ENCODE assay signal across 16 cellular contexts in the genomic region with DNA sequence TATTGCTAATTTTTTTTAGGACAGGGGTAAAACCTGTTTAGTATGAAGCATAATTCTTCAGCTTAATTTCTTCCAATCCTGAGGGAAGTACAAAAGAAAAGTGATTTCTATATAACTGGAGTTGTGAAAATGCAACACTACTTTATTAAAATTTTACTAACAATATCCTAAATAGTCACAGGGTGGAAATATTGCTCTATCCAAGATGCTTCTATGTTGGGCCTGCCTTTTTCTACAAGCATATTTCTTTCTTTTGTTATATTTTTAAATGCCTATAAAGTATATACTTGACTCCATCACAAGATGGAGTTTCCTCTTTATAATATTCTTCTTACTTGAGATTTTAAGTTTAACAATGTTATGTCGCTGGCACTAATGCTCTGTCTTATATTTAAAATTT. TPM values are rescaled to one million over a fixed set of nuclear protein-coding genes. Genes with fewer than 3 reads are reported as not detected.
DNase-seq lines count a peak whose midpoint lies in the region; ATAC-seq, FAIRE-seq and TF ChIP-seq lines count a peak whose summit lies in the region.
"Had no signal": no experiment of that assay in that cellular context is flagged by ENCODE, and none has a peak within 500 bp of the region (broad histone marks: within the 10 kb centered on the region; RNA-seq: fewer than 3 reads in every experiment).

No MANE protein-coding gene starts in this region.

- no peak for TF ChIP-seq POLR2A in K562 (conservative IDR thresholded peaks at IDR 0.05)

- TF ChIP-seq RAD21 in K562 (CRISPR knock-in tag; conservative IDR thresholded peaks at IDR 0.05 in 1 of 2, IDR thresholded peaks at IDR 0.05 in 1 of 2): peak; percentile 12 to 28; a peak in 2 of 4 replicates

- BruUV-seq in K562 (replicated peaks; lab: Mats Ljungman, UMichigan): no TSS peak

- no peaks in the 10 kb centered on the region for H4K20me1 ChIP-seq in K562 (replicated peaks; ENCODE audit: control insufficient read depth, insufficient read depth, low read length)

- peak; percentile 3 for DNase-seq in AG10803 (ENCODE audit: low read depth)
- DNase-seq in D721Med (ENCODE audit: insufficient read length, low spot score): no peak
- no peak for DNase-seq in K562 (ENCODE audit: extremely low read depth in 1 of 4, low spot score in 3 of 4)
- peak; percentile 39 for DNase-seq in fibroblast of the aortic adventitia (ENCODE audit: low read depth)
- DNase-seq in NCI-H446 (lab: John Stamatoyannopoulos, UW): no peak
- no peak for DNase-seq in NOMO-1 treated with dmso at 0.1 percent for 144 hours (lab: John Stamatoyannopoulos, UW; ENCODE audit: unreplicated experiment)
- DNase-seq: C1 segment of cervical spinal cord, GDM1, NCI-H1417 treated with DMSO at 0.1 percent for 48 hours, NCI-H187 treated with DMSO at 0.1 percent for 48 hours, NCI-H226, NCI-H524 treated with DMSO at 0.1 percent for 48 hours, SJCRH30 had no signal

- 0 out of 3 replicates have a peak, but pooled peaks cover 3% of the 10 kb centered on the region for H3K79me2 ChIP-seq in K562 (ENCODE audit: control insufficient read depth, insufficient read depth, low read length)

- H2AFZ ChIP-seq in K562 (ENCODE audit: low read depth, low read length): no peak overlapping the region
- H2AFZ ChIP-seq: GM23338 had no signal

- CTCF ChIA-PET in K562 (lab: Yijun Ruan, JAX; ENCODE audit: low intra/inter-chr PET ratio): interaction anchor here (2.1 to 2.2 kb wide), 2 partner anchors 219 to 382 kb away, joined by 10 to 16 read pairs; no protein-coding TSS in a partner anchor

- 96% methylated on average over 1 of the region's 1 CpG for WGBS in K562 (ENCODE audit: insufficient coverage, low coverage, missing lambda C conversion rate)

- POLR2A ChIA-PET in K562 (lab: Yijun Ruan, JAX): interaction anchor here (1.3 kb wide), 1 partner anchor 11 kb away, joined by 3 read pairs; no protein-coding TSS in a partner anchor

- no peaks in the 10 kb centered on the region for H3K9me3 ChIP-seq in K562 (replicated peaks; ENCODE audit: control insufficient read depth, insufficient read depth, low read depth, low read length)
- H3K9me3 ChIP-seq: SJCRH30 had no signal

- in situ Hi-C loops in K562 (cut with MboI): loop anchor here (5.0 kb wide), 2 partner anchors 229 to 384 kb away; no protein-coding TSS in a partner anchor

- no peaks in the 10 kb centered on the region for H3K4me1 ChIP-seq in K562 (replicated peaks in 1 of 2; ENCODE audit: control insufficient read depth in 2 of 2, insufficient read depth in 2 of 2, low read length in 2 of 2)
- H3K4me1 ChIP-seq: SJCRH30 had no signal

- TF ChIP-seq CTCF in AG10803 (conservative IDR thresholded peaks at IDR 0.05; ENCODE audit: low read length) (peak; percentile 10; the same call in 1 of the 2 replicates), D721Med (IDR thresholded peaks at IDR 0.05; ENCODE audit: insufficient read depth, missing control alignments) (no peak), K562 (IDR thresholded peaks at IDR 0.05 in 2 of 3, conservative IDR thresholded peaks at IDR 0.05 in 1 of 3; ENCODE audit: insufficient read depth in 2 of 3, low read depth in 1 of 3, low read length in 3 of 3) (0 out of 6 replicates have a peak, but pooled peaks of 1 of the 3 experiments have one; percentile 11), fibroblast of the aortic adventitia (IDR thresholded peaks at IDR 0.05; ENCODE audit: insufficient read depth, low read length) (no peak)

- intact Hi-C loops in K562 (cut with micrococcal nuclease): loop anchor here (10.0 kb wide), 1 partner anchor 81 kb away; no protein-coding TSS in a partner anchor

- no peak for ATAC-seq in K562
- no peak for ATAC-seq in HG03571 (IDR thresholded peaks at IDR 0.05; ENCODE audit: unreplicated experiment)
- ATAC-seq: GM23338 had no signal

- peak; percentile 84 for FAIRE-seq in D721Med (lab: Jason Lieb, UNC)
- no peak for FAIRE-seq in K562 (lab: Jason Lieb, UNC)

- peaks cover 92% of the 10 kb centered on the region for H3K36me3 ChIP-seq in K562 (ENCODE audit: control insufficient read depth, insufficient read depth, low read length)

- no peaks in the 10 kb centered on the region for H3K9me1 ChIP-seq in K562 (ENCODE audit: control insufficient read depth, insufficient read depth, low read length)

- no peak for TF ChIP-seq EP300 in K562 (IDR thresholded peaks at IDR 0.05; ENCODE audit: low read length)

- no peaks in the 10 kb centered on the region for H3K27me3 ChIP-seq in K562 (ENCODE audit: control insufficient read depth in 2 of 2, insufficient read depth in 2 of 2, low read length in 2 of 2)
- H3K27me3 ChIP-seq: SJCRH30 had no signal

- H3K27ac ChIP-seq in K562 (ENCODE audit: extremely low read depth, low read depth, low read length): no peak overlapping the region
- H3K27ac ChIP-seq: KMS-11, SJCRH30 had no signal

- H3K9ac ChIP-seq in K562 (ENCODE audit: insufficient read depth in 1 of 2, low read depth in 2 of 2, low read length in 2 of 2): no peak overlapping the region
- H3K9ac ChIP-seq: KMS-11 had no signal

- H3K4me3 ChIP-seq in AG10803 (ENCODE audit: low read length) (no peak overlapping the region), K562 (no peak overlapping the region), fibroblast of the aortic adventitia (ENCODE audit: low read depth, low read length) (no peak overlapping the region)
- H3K4me3 ChIP-seq: GM23338, SJCRH30 had no signal

- H3K4me2 ChIP-seq in K562 (ENCODE audit: insufficient read depth, low read length): no peak overlapping the region
- H3K4me2 ChIP-seq: GM23338, KMS-11 had no signal

TF ChIP-seq in K562, 482 proteins besides CTCF, POLR2A, EP300 and RAD21 (continues in another document):
- TF ChIP-seq, protein P1, sequence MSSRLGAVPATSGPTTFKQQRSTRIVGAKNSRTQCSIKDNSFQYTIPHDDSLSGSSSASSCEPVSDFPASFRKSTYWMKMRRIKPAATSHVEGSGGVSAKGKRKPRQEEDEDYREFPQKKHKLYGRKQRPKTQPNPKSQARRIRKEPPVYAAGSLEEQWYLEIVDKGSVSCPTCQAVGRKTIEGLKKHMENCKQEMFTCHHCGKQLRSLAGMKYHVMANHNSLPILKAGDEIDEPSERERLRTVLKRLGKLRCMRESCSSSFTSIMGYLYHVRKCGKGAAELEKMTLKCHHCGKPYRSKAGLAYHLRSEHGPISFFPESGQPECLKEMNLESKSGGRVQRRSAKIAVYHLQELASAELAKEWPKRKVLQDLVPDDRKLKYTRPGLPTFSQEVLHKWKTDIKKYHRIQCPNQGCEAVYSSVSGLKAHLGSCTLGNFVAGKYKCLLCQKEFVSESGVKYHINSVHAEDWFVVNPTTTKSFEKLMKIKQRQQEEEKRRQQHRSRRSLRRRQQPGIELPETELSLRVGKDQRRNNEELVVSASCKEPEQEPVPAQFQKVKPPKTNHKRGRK (tag; IDR thresholded peaks at IDR 0.05): 0 out of 2 replicates have a peak, but pooled peaks have one; percentile 26
- TF ChIP-seq ZNF431 (CRISPR knock-in tag; IDR thresholded peaks at IDR 0.05): no peak
- TF ChIP-seq SMARCC2 (IDR thresholded peaks at IDR 0.05; ENCODE audit: low read depth): no peak
- no peak for TF ChIP-seq BACH1 (tag; IDR thresholded peaks at IDR 0.05)
- no peak for TF ChIP-seq HSF4 (CRISPR knock-in tag; IDR thresholded peaks at IDR 0.05; ENCODE audit: borderline replicate concordance)
- TF ChIP-seq HNRNPL (IDR thresholded peaks at IDR 0.05; ENCODE audit: low read depth, low read length): no peak
- TF ChIP-seq ZNF707 (CRISPR knock-in tag; conservative IDR thresholded peaks at IDR 0.05): no peak

RNA-seq across cellular contexts. Expression of a gene that starts 37.9 kb away (rescaled TPM):
- total RNA-seq in K562 (2011; cell fraction: chromatin; rRNA removed; ENCODE audit: low replicate concordance): 43.6 and 104 TPM in 2 replicates
- total RNA-seq in K562 (2011; cell fraction: nucleolus; rRNA removed): 28.5 and 36.7 TPM in 2 replicates
- total RNA-seq in K562 (2011; cell fraction: nucleoplasm; rRNA removed): 41.9 and 52.9 TPM in 2 replicates
- 49.1 and 57.4 TPM in 2 replicates for total RNA-seq in K562 (2014; rRNA removed)
- 63.2 and 71.8 TPM in 2 replicates for total RNA-seq in K562 (2014; rRNA removed; fragmentation: Illumina TruSeq; extraction: Trizol)
- 49.2 and 57.7 TPM in 2 replicates for total RNA-seq in K562 (2015; rRNA removed; fragmentation: Illumina TruSeq; extraction: Trizol)
- total RNA-seq in K562 (2021): 64.3 and 74.4 TPM in 2 replicates
- 66.2 and 86.2 TPM in 2 replicates for polyA plus RNA-seq in K562 (2011; rRNA removed)
- polyA plus RNA-seq in K562 (2011; cell fraction: cytosol; rRNA removed): 53.2 and 54.9 TPM in 2 replicates
- polyA plus RNA-seq in K562 (2011; cell fraction: nucleus; rRNA removed): 96.4 and 104 TPM in 2 replicates
- polyA plus RNA-seq in K562 (2012): 42.5 and 55.4 TPM in 2 replicates
- polyA plus RNA-seq in K562 (2014; fragmentation: Illumina TruSeq; extraction: Trizol): 70.5 and 81.0 TPM in 2 replicates
- 10 to 100 TPM; 38.3 to 66.7 TPM for polyA plus RNA-seq in K562 (2014; fragmentation: Nextera tagmentation; extraction: Ambion mirVana)
- 42.9 and 48.6 TPM in 2 replicates for polyA plus RNA-seq in K562 (2014; rRNA removed)
- polyA minus RNA-seq in K562 (2011; rRNA and poly(A)+ RNA removed): 116 and 121 TPM in 2 replicates
- 30.4 and 53.4 TPM in 2 replicates for polyA minus RNA-seq in K562 (2011; cell fraction: cytosol; rRNA and poly(A)+ RNA removed)
- polyA minus RNA-seq in K562 (2011; cell fraction: nucleus; rRNA and poly(A)+ RNA removed): 49.1 and 71.4 TPM in 2 replicates
- total RNA-seq in fibroblast of the aortic adventitia (ENCODE audit: low replicate concordance): 1.5 and 47.7 TPM in 2 replicates

RNA-seq across cellular contexts. Expression of a gene that starts 38.1 kb away (rescaled TPM):
- total RNA-seq in K562 (2011; cell fraction: chromatin; rRNA removed; ENCODE audit: low replicate concordance): 77.2 and 123 TPM in 2 replicates
- total RNA-seq in K562 (2011; cell fraction: nucleolus; rRNA removed): 32.5 and 36.2 TPM in 2 replicates
- total RNA-seq in K562 (2011; cell fraction: nucleoplasm; rRNA removed): 45.5 and 66.6 TPM in 2 replicates
- total RNA-seq in K562 (2014; rRNA removed): 27.3 and 33.8 TPM in 2 replicates
- total RNA-seq in K562 (2014; rRNA removed; fragmentation: Illumina TruSeq; extraction: Trizol): 41.8 and 45.2 TPM in 2 replicates
- total RNA-seq in K562 (2015; rRNA removed; fragmentation: Illumina TruSeq; extraction: Trizol): 34.3 and 38.9 TPM in 2 replicates
- 38.0 and 40.4 TPM in 2 replicates for total RNA-seq in K562 (2021)
- 66.4 and 68.4 TPM in 2 replicates for polyA plus RNA-seq in K562 (2011; rRNA removed)
- 29.8 and 33.2 TPM in 2 replicates for polyA plus RNA-seq in K562 (2011; cell fraction: cytosol; rRNA removed)
- polyA plus RNA-seq in K562 (2011; cell fraction: nucleus; rRNA removed): 36.3 and 41.0 TPM in 2 replicates
- polyA plus RNA-seq in K562 (2012): 29.0 and 29.7 TPM in 2 replicates
- polyA plus RNA-seq in K562 (2014; fragmentation: Illumina TruSeq; extraction: Trizol): 42.8 and 51.2 TPM in 2 replicates
- 10 to 100 TPM; 36.5 to 57.0 TPM for polyA plus RNA-seq in K562 (2014; fragmentation: Nextera tagmentation; extraction: Ambion mirVana)
- polyA plus RNA-seq in K562 (2014; rRNA removed): 29.8 and 33.3 TPM in 2 replicates
- 98.6 and 113 TPM in 2 replicates for polyA minus RNA-seq in K562 (2011; rRNA and poly(A)+ RNA removed)
- polyA minus RNA-seq in K562 (2011; cell fraction: cytosol; rRNA and poly(A)+ RNA removed): 39.9 and 52.7 TPM in 2 replicates
- 37.4 and 74.0 TPM in 2 replicates for polyA minus RNA-seq in K562 (2011; cell fraction: nucleus; rRNA and poly(A)+ RNA removed)
- total RNA-seq in fibroblast of the aortic adventitia (ENCODE audit: low replicate concordance): 34.7 and 57.8 TPM in 2 replicates

Comparison
In these comparisons a context has a peak if more than half of its experiments do, and no peak if none do; other contexts are left out.
1. DNase-seq: peak in AG10803 (single experiment) and fibroblast of the aortic adventitia (single experiment); none in D721Med (single experiment), K562 (0 of 4), NCI-H446 (0 of 2) and NOMO-1 treated with dmso at 0.1 percent for 144 hours (single experiment).